ENCODE assay signal across 24 cellular contexts in the genomic region with DNA sequence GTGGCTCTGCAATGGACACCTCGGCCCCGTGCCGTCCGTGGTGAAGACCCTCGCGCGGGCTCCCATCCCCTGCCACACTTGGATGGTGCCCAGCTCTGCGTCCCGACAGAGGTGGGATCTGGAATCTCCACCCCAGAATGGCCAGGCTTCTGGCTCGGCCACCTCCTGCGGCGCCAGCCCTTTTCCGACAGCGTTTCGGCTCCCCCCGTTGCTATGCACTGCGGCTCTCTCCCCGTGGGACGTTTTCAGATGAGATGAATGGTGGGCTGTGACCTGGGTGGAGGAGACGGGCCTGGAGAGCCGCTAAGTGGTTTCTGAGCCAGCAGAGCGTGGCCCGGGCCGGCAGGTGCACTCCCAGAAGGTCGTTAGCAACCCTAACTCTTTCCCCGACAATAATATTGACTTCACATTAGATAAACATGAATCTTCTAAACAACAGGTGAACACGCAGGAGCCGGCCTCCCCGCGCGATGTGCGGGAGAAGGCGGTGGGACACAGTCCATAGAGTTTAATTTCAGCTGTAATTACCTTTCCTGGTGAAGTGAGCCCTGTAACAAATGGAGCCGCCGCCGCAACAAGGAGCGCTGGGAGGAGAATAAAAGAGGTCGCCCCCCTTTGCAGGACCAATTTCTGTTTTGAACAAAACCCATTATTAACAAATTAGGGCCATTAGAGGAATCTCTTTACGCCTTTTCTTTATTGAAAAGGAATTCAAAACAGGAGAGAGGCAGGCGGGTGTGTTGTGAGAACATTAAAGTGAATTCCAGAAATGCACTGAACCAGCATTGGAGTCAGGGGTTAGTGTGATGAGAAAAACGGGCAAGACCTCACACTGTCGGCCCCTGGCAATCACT.
DNase-seq lines count a peak whose midpoint lies in the region; ATAC-seq and TF ChIP-seq lines count a peak whose summit lies in the region.
"Had no signal": no experiment of that assay in that cellular context is flagged by ENCODE, and none has a peak within 500 bp of the region (broad histone marks: within the 10 kb centered on the region; RNA-seq: fewer than 3 reads in every experiment).

No MANE protein-coding gene starts in this region.

- TF ChIP-seq CTCF in neural progenitor cell (IDR thresholded peaks at IDR 0.05): no peak

- in situ Hi-C loops in G401 (cut with HindIII; ENCODE audit: low sequenced_read_pairs): no loop called here

- peaks cover 11% of the 10 kb centered on the region for H3K9me3 Mint-ChIP-seq in neural progenitor cell
- no peaks in the 10 kb centered on the region for H3K9me3 Mint-ChIP-seq in stimulated activated naive CD8-positive, alpha-beta T cell treated with anti-CD3 and anti-CD28 coated beads, Interleukin-15, amount 100 ng/mL, for 72 hours
- no peaks in the 10 kb centered on the region for H3K9me3 Mint-ChIP-seq in activated naive CD8-positive, alpha-beta T cell treated with anti-CD3 and anti-CD28 coated beads, Interleukin-2, amount 50 U/mL, for 24 hours
- H3K9me3 Mint-ChIP-seq: activated T-helper 1 cell treated with anti-CD3 and anti-CD28 coated beads, Interleukin-12 subunit alpha, Interleukin-12 subunit beta, Interleukin-2, Interleukin-4 antibody, amounts not matched to agents 30 ng/mL and 10 ng/mL and 1 ng/mL, durations not matched to agents 14 hours and 24 hours and 36 hours; type B pancreatic cell had no signal

- no peak overlapping the region for H2AFZ ChIP-seq in neural progenitor cell (replicated peaks)
- H2AFZ ChIP-seq: PC-9 had no signal

- H3K27me3 Mint-ChIP-seq in neural progenitor cell (ENCODE audit: insufficient read depth, low read depth): peaks cover 7% of the 10 kb centered on the region
- H3K27me3 Mint-ChIP-seq in stimulated activated naive CD8-positive, alpha-beta T cell treated with anti-CD3 and anti-CD28 coated beads, Interleukin-15, amount 100 ng/mL, for 72 hours: peaks cover 16% of the 10 kb centered on the region
- peaks cover 4% of the 10 kb centered on the region for H3K27me3 Mint-ChIP-seq in activated naive CD8-positive, alpha-beta T cell treated with anti-CD3 and anti-CD28 coated beads, Interleukin-2, amount 50 U/mL, for 24 hours

- H3K4me1 Mint-ChIP-seq in neural progenitor cell: peaks cover 21% of the 10 kb centered on the region
- no peaks in the 10 kb centered on the region for H3K4me1 Mint-ChIP-seq in stimulated activated naive CD8-positive, alpha-beta T cell treated with anti-CD3 and anti-CD28 coated beads, Interleukin-15, amount 100 ng/mL, for 72 hours
- no peaks in the 10 kb centered on the region for H3K4me1 Mint-ChIP-seq in activated naive CD8-positive, alpha-beta T cell treated with anti-CD3 and anti-CD28 coated beads, Interleukin-2, amount 50 U/mL, for 24 hours
- H3K4me1 Mint-ChIP-seq: activated CD4-positive, alpha-beta T cell treated with anti-CD3 and anti-CD28 coated beads for 36 hours; activated naive CD8-positive, alpha-beta T cell treated with anti-CD3 and anti-CD28 coated beads for 36 hours; CD4-positive, alpha-beta memory T cell; naive B cell had no signal

- no peak overlapping the region for H3K4me3 Mint-ChIP-seq in neural progenitor cell
- no peak overlapping the region for H3K4me3 Mint-ChIP-seq in stimulated activated naive CD8-positive, alpha-beta T cell treated with anti-CD3 and anti-CD28 coated beads, Interleukin-15, amount 100 ng/mL, for 72 hours
- H3K4me3 Mint-ChIP-seq in activated naive CD8-positive, alpha-beta T cell treated with anti-CD3 and anti-CD28 coated beads, Interleukin-2, amount 50 U/mL, for 24 hours: no peak overlapping the region
- H3K4me3 Mint-ChIP-seq: activated CD4-positive, alpha-beta T cell treated with anti-CD3 and anti-CD28 coated beads for 36 hours; activated naive CD8-positive, alpha-beta T cell treated with anti-CD3 and anti-CD28 coated beads for 36 hours; activated T-helper 1 cell treated with anti-CD3 and anti-CD28 coated beads, Interleukin-12 subunit alpha, Interleukin-12 subunit beta, Interleukin-2, Interleukin-4 antibody, amounts not matched to agents 30 ng/mL and 10 ng/mL and 1 ng/mL, durations not matched to agents 14 hours and 24 hours and 36 hours; CD4-positive, alpha-beta memory T cell; naive B cell; type B pancreatic cell had no signal

- no peak for ATAC-seq in stimulated activated naive CD8-positive, alpha-beta T cell treated with anti-CD3 and anti-CD28 coated beads, Interleukin-15, amount 100 ng/mL, for 72 hours
- no peak for ATAC-seq in activated naive CD8-positive, alpha-beta T cell treated with anti-CD3 and anti-CD28 coated beads, Interleukin-2, amount 50 U/mL, for 24 hours
- ATAC-seq: heart right ventricle, left lung, sciatic nerve had no signal

- H3K4me3 ChIP-seq in H7 (ENCODE audit: insufficient read depth, low read depth, low read length) (no peak overlapping the region), neural progenitor cell (no peak overlapping the region)
- H3K4me3 ChIP-seq: heart right ventricle, left lung, ovary, PC-9 had no signal

- H3K36me3 Mint-ChIP-seq in neural progenitor cell: peaks cover 1% of the 10 kb centered on the region
- no peaks in the 10 kb centered on the region for H3K36me3 Mint-ChIP-seq in activated naive CD8-positive, alpha-beta T cell treated with anti-CD3 and anti-CD28 coated beads, Interleukin-2, amount 50 U/mL, for 24 hours (ENCODE audit: low read depth)
- H3K36me3 Mint-ChIP-seq: activated naive CD8-positive, alpha-beta T cell treated with anti-CD3 and anti-CD28 coated beads for 36 hours; CD4-positive, alpha-beta memory T cell; naive B cell; type B pancreatic cell had no signal

- no peak overlapping the region for H3K9ac ChIP-seq in neural progenitor cell

- no peaks in the 10 kb centered on the region for H4K20me1 ChIP-seq in neural progenitor cell (ENCODE audit: low read depth)

- peaks cover 18% of the 10 kb centered on the region for H3F3A ChIP-seq in neural progenitor cell (ENCODE audit: low read depth)

- peak overlapping the region; percentile 56 for H3K4me2 ChIP-seq in neural progenitor cell
- H3K4me2 ChIP-seq: PC-9 had no signal

- H3K27me3 ChIP-seq in H7 (ENCODE audit: control insufficient read depth, insufficient read depth, low read length) (0 out of 2 replicates have a peak, but pooled peaks cover 1% of the 10 kb centered on the region), neural progenitor cell (no peaks in the 10 kb centered on the region)
- H3K27me3 ChIP-seq: ovary had no signal

- peak overlapping the region; percentile 90 for H3K27ac ChIP-seq in neural progenitor cell
- H3K27ac ChIP-seq: epithelial cell of prostate, heart right ventricle, left lung, ovary, PC-9 had no signal

- H3K4me1 ChIP-seq in neural progenitor cell: peaks cover 15% of the 10 kb centered on the region
- H3K4me1 ChIP-seq: heart right ventricle, left lung had no signal

- no peaks in the 10 kb centered on the region for H3K36me3 ChIP-seq in H7 (replicated peaks; ENCODE audit: control insufficient read depth, insufficient read depth, low read length)
- H3K36me3 ChIP-seq in neural progenitor cell: no peaks in the 10 kb centered on the region
- H3K36me3 ChIP-seq: heart right ventricle, left lung, ovary had no signal

- H3K79me2 ChIP-seq in neural progenitor cell (ENCODE audit: low read depth): no peaks in the 10 kb centered on the region

- H3K9me3 ChIP-seq in neural progenitor cell (ENCODE audit: low read depth): no peaks in the 10 kb centered on the region
- H3K9me3 ChIP-seq: left lung, ovary had no signal

- H3K27ac Mint-ChIP-seq in neural progenitor cell: peak overlapping the region; percentile 24
- no peak overlapping the region for H3K27ac Mint-ChIP-seq in stimulated activated naive CD8-positive, alpha-beta T cell treated with anti-CD3 and anti-CD28 coated beads, Interleukin-15, amount 100 ng/mL, for 72 hours
- H3K27ac Mint-ChIP-seq in activated naive CD8-positive, alpha-beta T cell treated with anti-CD3 and anti-CD28 coated beads, Interleukin-2, amount 50 U/mL, for 24 hours: no peak overlapping the region
- H3K27ac Mint-ChIP-seq: activated CD4-positive, alpha-beta T cell treated with anti-CD3 and anti-CD28 coated beads for 36 hours; activated naive CD8-positive, alpha-beta T cell treated with anti-CD3 and anti-CD28 coated beads for 36 hours; activated T-helper 1 cell treated with anti-CD3 and anti-CD28 coated beads, Interleukin-12 subunit alpha, Interleukin-12 subunit beta, Interleukin-2, Interleukin-4 antibody, amounts not matched to agents 30 ng/mL and 10 ng/mL and 1 ng/mL, durations not matched to agents 14 hours and 24 hours and 36 hours; CD4-positive, alpha-beta memory T cell; naive B cell; type B pancreatic cell had no signal

- DNase-seq in H7 (peak; percentile 13), NCI-H187 (lab: John Stamatoyannopoulos, UW) (peak; percentile 63 to 77), NCI-H526 treated with DMSO at 0.1 percent for 48 hours (lab: John Stamatoyannopoulos, UW) (peak; percentile 48), neural progenitor cell (ENCODE audit: low spot score) (peak; percentile 83), activated T-cell treated with anti-CD3 and anti-CD28 coated beads for 4 hours (no peak), G401 (ENCODE audit: low spot score) (no peak)
- DNase-seq in stimulated activated naive CD8-positive, alpha-beta T cell treated with anti-CD3 and anti-CD28 coated beads, Interleukin-15, amount 100 ng/mL, for 72 hours: no peak
- no peak for DNase-seq in activated naive CD8-positive, alpha-beta T cell treated with anti-CD3 and anti-CD28 coated beads, Interleukin-2, amount 50 U/mL, for 24 hours
- DNase-seq: activated naive CD8-positive, alpha-beta T cell treated with anti-CD3 and anti-CD28 coated beads for 36 hours; CD4-positive, alpha-beta memory T cell; GOT3; heart right ventricle; naive B cell; NCI-H2171; ovary; PC-9; SIG-M5; T-helper 1 cell had no signal

Comparison
In these comparisons a context has a peak if more than half of its experiments do, and no peak if none do; other contexts are left out.
1. DNase-seq: peak in H7 (single experiment), NCI-H187 (2 of 2), NCI-H526 treated with DMSO at 0.1 percent for 48 hours (single experiment) and neural progenitor cell (single experiment); none in stimulated activated naive CD8-positive, alpha-beta T cell treated with anti-CD3 and anti-CD28 coated beads, Interleukin-15, amount 100 ng/mL, for 72 hours (0 of 2), activated naive CD8-positive, alpha-beta T cell treated with anti-CD3 and anti-CD28 coated beads, Interleukin-2, amount 50 U/mL, for 24 hours (single experiment), activated T-cell treated with anti-CD3 and anti-CD28 coated beads for 4 hours (single experiment) and G401 (single experiment).